Comparison of ENCODE assay signal across 17 cellular contexts in the genomic region with DNA sequence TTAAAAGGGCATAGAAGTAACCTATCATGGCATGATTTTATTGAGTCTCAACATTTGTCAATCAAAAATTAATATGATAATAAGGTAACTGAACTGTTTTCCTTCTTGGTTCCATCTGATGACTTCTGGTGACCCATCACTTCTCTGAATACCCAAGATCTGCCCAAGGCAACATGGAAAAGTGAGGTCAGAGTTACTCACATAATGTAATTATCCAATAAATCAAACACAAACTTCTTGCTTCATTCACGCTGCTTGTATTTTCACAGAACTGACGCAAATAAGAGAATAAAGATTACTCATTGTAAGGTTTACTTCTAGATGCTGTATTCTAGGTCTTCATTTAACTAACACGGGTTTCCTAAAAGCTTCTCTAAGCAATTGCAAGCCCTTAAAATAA.
DNase-seq lines count a peak whose midpoint lies in the region; ATAC-seq and TF ChIP-seq lines count a peak whose summit lies in the region.
"Had no signal": no experiment of that assay in that cellular context is flagged by ENCODE, and none has a peak within 500 bp of the region (broad histone marks: within the 10 kb centered on the region; RNA-seq: fewer than 3 reads in every experiment).

No MANE protein-coding gene starts in this region.

- H3K4me1 Mint-ChIP-seq in neural progenitor cell: no peaks in the 10 kb centered on the region
- H3K4me1 Mint-ChIP-seq: B cell had no signal

- no peaks in the 10 kb centered on the region for H3K9me2 ChIP-seq in PC-3 (replicated peaks; ENCODE audit: low read length)

- H4K20me1 ChIP-seq in PC-3 (ENCODE audit: low read length) (no peaks in the 10 kb centered on the region), mammary epithelial cell (ENCODE audit: insufficient read depth, low read length) (no peaks in the 10 kb centered on the region), neural progenitor cell (ENCODE audit: low read depth) (no peaks in the 10 kb centered on the region)

- no peak overlapping the region for H3K4me3 Mint-ChIP-seq in neural progenitor cell
- H3K4me3 Mint-ChIP-seq: B cell; CD4-positive, alpha-beta T cell; H9; HFFc6 had no signal

- H3K27ac ChIP-seq in PC-3 (ENCODE audit: low read length) (no peak overlapping the region), mammary epithelial cell (ENCODE audit: insufficient read depth, low read depth, low read length) (no peak overlapping the region), neural progenitor cell (no peak overlapping the region), testis (no peak overlapping the region)
- H3K27ac ChIP-seq: 22Rv1 had no signal

- no peak overlapping the region for H3K9ac ChIP-seq in PC-3 (ENCODE audit: low read length)
- H3K9ac ChIP-seq in mammary epithelial cell (ENCODE audit: insufficient read depth, low read length): no peak overlapping the region
- H3K9ac ChIP-seq in neural progenitor cell: no peak overlapping the region

- no peaks in the 10 kb centered on the region for H3K36me3 ChIP-seq in PC-3 (ENCODE audit: low read depth, low read length)
- H3K36me3 ChIP-seq in mammary epithelial cell (ENCODE audit: insufficient read depth, low read length): no peaks in the 10 kb centered on the region
- H3K36me3 ChIP-seq in neural progenitor cell: no peaks in the 10 kb centered on the region
- no peaks in the 10 kb centered on the region for H3K36me3 ChIP-seq in testis (ENCODE audit: low read depth, missing control alignments)

- H3K4me3 ChIP-seq in PC-3 (ENCODE audit: low read length) (no peak overlapping the region), mammary epithelial cell (replicated peaks in 1 of 3; ENCODE audit: insufficient read depth in 1 of 3, low read depth in 2 of 3, low read length in 3 of 3) (no peak overlapping the region), neural progenitor cell (no peak overlapping the region), testis (no peak overlapping the region)

- CTCF ChIA-PET in PC-3 (lab: Charles Lee) (no interaction called here), mammary epithelial cell (lab: Charles Lee; ENCODE audit: low non-redundant PET) (no interaction called here)

- in situ Hi-C loops in mammary epithelial cell (cut with MboI; ENCODE audit: low sequenced_read_pairs in 2 of 2): no loop called here

- H3K4me2 ChIP-seq in PC-3 (ENCODE audit: low read length) (no peak overlapping the region), mammary epithelial cell (ENCODE audit: insufficient read depth, low read depth, low read length) (no peak overlapping the region), neural progenitor cell (no peak overlapping the region)

- H3F3A ChIP-seq in PC-3 (ENCODE audit: low read length, unreplicated experiment): no peaks in the 10 kb centered on the region
- no peaks in the 10 kb centered on the region for H3F3A ChIP-seq in neural progenitor cell (ENCODE audit: low read depth)

- H3K27me3 ChIP-seq in PC-3 (ENCODE audit: low read length): peaks cover 23% of the 10 kb centered on the region; the same call in 1 of the 2 replicates
- peaks cover 10% of the 10 kb centered on the region for H3K27me3 ChIP-seq in mammary epithelial cell (ENCODE audit: insufficient read depth, low read length)
- no peaks in the 10 kb centered on the region for H3K27me3 ChIP-seq in neural progenitor cell
- H3K27me3 ChIP-seq in testis: no peaks in the 10 kb centered on the region

- no peaks in the 10 kb centered on the region for H3K4me1 ChIP-seq in PC-3 (ENCODE audit: insufficient read depth, low read length)
- no peaks in the 10 kb centered on the region for H3K4me1 ChIP-seq in mammary epithelial cell (ENCODE audit: insufficient read depth, low read length)
- H3K4me1 ChIP-seq in neural progenitor cell: no peaks in the 10 kb centered on the region
- no peaks in the 10 kb centered on the region for H3K4me1 ChIP-seq in testis

- intact Hi-C loops in PC-3 (cut with micrococcal nuclease) (no loop called here), mammary epithelial cell (cut with micrococcal nuclease) (loop anchor here (5.0 kb wide), 1 partner anchor 83 kb away; no protein-coding TSS in a partner anchor), testis (cut with DNase I; ENCODE audit: low total_unique reads) (no loop called here)

- 5% methylated on average over 3 of the region's 3 CpGs for whole genome bisulfite sequencing in mammary epithelial cell (ENCODE audit: low coverage, missing lambda C conversion rate)
- 85% methylated on average over 3 of the region's 3 CpGs for WGBS in testis, 2 donors

- H3K27me3 Mint-ChIP-seq in neural progenitor cell (ENCODE audit: insufficient read depth, low read depth): peaks cover 2% of the 10 kb centered on the region

- peak; percentile 10 for DNase-seq in NOMO-1 treated with DMSO at 0.1 percent for 48 hours (lab: John Stamatoyannopoulos, UW; ENCODE audit: unreplicated experiment)
- DNase-seq in NOMO-1 (lab: John Stamatoyannopoulos, UW; ENCODE audit: unreplicated experiment in 2 of 2): no peak
- peak; percentile 53 for DNase-seq in PC-3
- DNase-seq in mammary epithelial cell: peak; percentile 65
- no peak for DNase-seq in neural progenitor cell (ENCODE audit: low spot score)
- no peak for DNase-seq in activated CD4-positive, CD25-positive, alpha-beta regulatory T cell (lab: John Stamatoyannopoulos, UW)
- DNase-seq in testis: no peak
- DNase-seq: C1 segment of cervical spinal cord; Calu3; CD4-positive, alpha-beta T cell; DMS 273 treated with DMSO at 0.1 percent for 48 hours; GOT3; H9; HFFc6 had no signal

- no peak overlapping the region for H3K27ac Mint-ChIP-seq in neural progenitor cell
- H3K27ac Mint-ChIP-seq: B cell; CD4-positive, alpha-beta T cell; H9; HFFc6 had no signal

- dilution Hi-C loops in mammary epithelial cell (cut with HindIII; ENCODE audit: low sequenced_read_pairs): no loop called here

- H3K9me3 ChIP-seq in PC-3 (ENCODE audit: low read length) (no peaks in the 10 kb centered on the region), mammary epithelial cell (replicated peaks; ENCODE audit: insufficient read depth, low read length) (no peaks in the 10 kb centered on the region), neural progenitor cell (ENCODE audit: low read depth) (no peaks in the 10 kb centered on the region), testis (no peaks in the 10 kb centered on the region)

- H3K79me2 ChIP-seq in PC-3 (ENCODE audit: low read length): no peaks in the 10 kb centered on the region
- H3K79me2 ChIP-seq in mammary epithelial cell (ENCODE audit: insufficient read depth, low read length): no peaks in the 10 kb centered on the region
- no peaks in the 10 kb centered on the region for H3K79me2 ChIP-seq in neural progenitor cell (ENCODE audit: low read depth)

- no peaks in the 10 kb centered on the region for H3K36me3 Mint-ChIP-seq in neural progenitor cell

- no peak for TF ChIP-seq CTCF in PC-3 (conservative IDR thresholded peaks at IDR 0.05; ENCODE audit: low read depth, low read length)
- TF ChIP-seq CTCF in mammary epithelial cell (conservative IDR thresholded peaks at IDR 0.05 in 1 of 2, IDR thresholded peaks at IDR 0.05 in 1 of 2; ENCODE audit: extremely low read depth in 1 of 2, insufficient read depth in 1 of 2, low read depth in 1 of 2, low read length in 2 of 2): no peak
- no peak for TF ChIP-seq CTCF in neural progenitor cell (IDR thresholded peaks at IDR 0.05)
- no peak for TF ChIP-seq CTCF in testis (IDR thresholded peaks at IDR 0.05)

- ATAC-seq in PC-3: no peak; the same call in 1 of the 2 replicates
- ATAC-seq in HG02798 (IDR thresholded peaks at IDR 0.05; ENCODE audit: poor library complexity, unreplicated experiment): no peak

- POLR2A ChIA-PET in PC-3 (lab: Charles Lee; ENCODE audit: unreplicated experiment): no interaction called here

- BruUV-seq in PC-3 (replicated peaks; lab: Mats Ljungman, UMichigan): no TSS peak
- no TSS peak for BruUV-seq in mammary epithelial cell (replicated peaks; lab: Mats Ljungman, UMichigan)

- H2AFZ ChIP-seq in PC-3 (ENCODE audit: low read length): no peak overlapping the region
- H2AFZ ChIP-seq in mammary epithelial cell (ENCODE audit: low read depth, low read length): no peak overlapping the region
- peak overlapping the region; percentile 22 for H2AFZ ChIP-seq in neural progenitor cell (replicated peaks)

- no peak for TF ChIP-seq POLR2A in testis (IDR thresholded peaks at IDR 0.05)

- H3K9me3 Mint-ChIP-seq in neural progenitor cell: no peaks in the 10 kb centered on the region
- H3K9me3 Mint-ChIP-seq: CD4-positive, alpha-beta T cell; H9 had no signal

Comparison
In these comparisons a context has a peak if more than half of its experiments do, and no peak if none do; other contexts are left out.
1. DNase-seq: peak in NOMO-1 treated with DMSO at 0.1 percent for 48 hours (single experiment), PC-3 (single experiment) and mammary epithelial cell (single experiment); none in NOMO-1 (0 of 2), neural progenitor cell (single experiment), activated CD4-positive, CD25-positive, alpha-beta regulatory T cell (0 of 4) and testis (single experiment).